In genomic region chr3:14429689-14430452, GRCh38 we compare ENCODE assay signal across 1 cellular context.
TF ChIP-seq lines count a peak whose summit lies in the region.

No MANE protein-coding gene starts in this region.

TF ChIP-seq in K562, 482 proteins besides CTCF, POLR2A, EP300 and RAD21 (continued from another document and continues in another):
- TF ChIP-seq RERE (CRISPR knock-in tag; IDR thresholded peaks at IDR 0.05; ENCODE audit: borderline replicate concordance) (no peak), CBFA2T2 (conservative IDR thresholded peaks at IDR 0.05) (peak; percentile 59; the same call in 1 of the 2 replicates), PHB2 (IDR thresholded peaks at IDR 0.05; ENCODE audit: low read depth) (no peak), TBL1XR1 (IDR thresholded peaks at IDR 0.05; ENCODE audit: low read length in 2 of 2) (no peak), MBD2 (IDR thresholded peaks at IDR 0.05; ENCODE audit: borderline replicate concordance, low read depth) (no peak), NUFIP1 (IDR thresholded peaks at IDR 0.05; ENCODE audit: partially characterized antibody) (no peak), POLR3G (IDR thresholded peaks at IDR 0.05; ENCODE audit: extremely low read depth, insufficient read length, insufficient replicate concordance) (no peak), HDAC1 (IDR thresholded peaks at IDR 0.05) (0 out of 4 replicates have a peak, but pooled peaks of 1 of the 2 experiments have one; percentile 44), EZH2 (IDR thresholded peaks at IDR 0.05; ENCODE audit: borderline replicate concordance, low read depth, low read length) (no peak), TSC22D4 (tag; IDR thresholded peaks at IDR 0.05) (no peak), MYNN (IDR thresholded peaks at IDR 0.05) (0 out of 2 replicates have a peak, but pooled peaks have one; percentile 43), MYNN (CRISPR knock-in tag; IDR thresholded peaks at IDR 0.05) (no peak), ZNF77 (CRISPR knock-in tag; IDR thresholded peaks at IDR 0.05) (no peak), ZBTB40 (IDR thresholded peaks at IDR 0.05) (no peak), ZBTB40 (CRISPR knock-in tag; IDR thresholded peaks at IDR 0.05) (no peak), CBX1 (IDR thresholded peaks at IDR 0.05; ENCODE audit: low read depth) (peak; percentile 20; the same call in 1 of the 2 replicates), USF2 (CRISPR knock-in tag; IDR thresholded peaks at IDR 0.05) (no peak), ID3 (CRISPR knock-in tag; IDR thresholded peaks at IDR 0.05) (no peak), ID3 (tag; IDR thresholded peaks at IDR 0.05) (no peak), DPF2 (IDR thresholded peaks at IDR 0.05) (no peak; the same call in 1 of the 2 replicates), JUN (IDR thresholded peaks at IDR 0.05; ENCODE audit: borderline replicate concordance, low read depth, low read length) (0 out of 2 replicates have a peak, but pooled peaks have one; percentile 10), JUN (CRISPR knock-in tag; IDR thresholded peaks at IDR 0.05; ENCODE audit: borderline replicate concordance) (no peak), NR2C1 (IDR thresholded peaks at IDR 0.05) (no peak), NR2C1 (tag; IDR thresholded peaks at IDR 0.05) (peak; percentile 57), CBFA2T3 (IDR thresholded peaks at IDR 0.05) (peak; percentile 67), ZNF79 (CRISPR knock-in tag; IDR thresholded peaks at IDR 0.05; ENCODE audit: low read depth) (no peak), MNT (conservative IDR thresholded peaks at IDR 0.05) (peak; percentile 76 to 84), PHF20 (IDR thresholded peaks at IDR 0.05; ENCODE audit: partially characterized antibody) (no peak), NONO (IDR thresholded peaks at IDR 0.05; ENCODE audit: low read depth in 2 of 2, low read length in 1 of 2) (no peak), BRD4 (IDR thresholded peaks at IDR 0.05) (no peak), SRSF1 (IDR thresholded peaks at IDR 0.05; ENCODE audit: low read depth, low read length) (no peak), HIVEP1 (CRISPR knock-in tag; IDR thresholded peaks at IDR 0.05) (no peak), ZBTB17 (CRISPR knock-in tag; IDR thresholded peaks at IDR 0.05) (no peak), ZNF282 (CRISPR knock-in tag; IDR thresholded peaks at IDR 0.05) (no peak), CREB3L1 (IDR thresholded peaks at IDR 0.05; ENCODE audit: borderline replicate concordance, low read depth) (no peak), SIX5 (IDR thresholded peaks at IDR 0.05; ENCODE audit: borderline replicate concordance in 1 of 2, insufficient read depth in 1 of 2, low read depth in 1 of 2, low read length in 2 of 2) (no peak), SETDB1 (IDR thresholded peaks at IDR 0.05; ENCODE audit: low read length) (no peak), ZNF764 (CRISPR knock-in tag; IDR thresholded peaks at IDR 0.05; ENCODE audit: low read depth) (no peak), NFE2L1 (tag; IDR thresholded peaks at IDR 0.05; ENCODE audit: borderline replicate concordance, low read depth) (no peak), MAX (CRISPR knock-in tag; IDR thresholded peaks at IDR 0.05) (peak; percentile 41; the same call in 1 of the 2 replicates), HDGF (IDR thresholded peaks at IDR 0.05) (no peak), PHB (CRISPR knock-in tag; IDR thresholded peaks at IDR 0.05) (no peak), KLF1 (tag; IDR thresholded peaks at IDR 0.05) (no peak), JUND (IDR thresholded peaks at IDR 0.05; ENCODE audit: borderline replicate concordance, low read depth, low read length) (0 out of 2 replicates have a peak, but pooled peaks have one; percentile 16), JUND (tag; IDR thresholded peaks at IDR 0.05; ENCODE audit: borderline replicate concordance, low read depth, low read length) (no peak; the same call in 2 of the 3 replicates), HNRNPK (IDR thresholded peaks at IDR 0.05; ENCODE audit: low read depth, low read length, poor library complexity, severe bottlenecking) (no peak), GATA2 (CRISPR knock-in tag; IDR thresholded peaks at IDR 0.05) (peak; percentile 43; the same call in 1 of the 2 replicates), RBM34 (IDR thresholded peaks at IDR 0.05; ENCODE audit: borderline replicate concordance, insufficient read depth, low read length) (no peak), PYGO2 (tag; IDR thresholded peaks at IDR 0.05) (no peak)
